1 cellular context compared by ENCODE assay signal in genomic region chr11:44613081-44613628, GRCh38.
TF ChIP-seq lines count a peak whose summit lies in the region.

No MANE protein-coding gene starts in this region.

TF ChIP-seq in H1, 55 proteins besides CTCF, POLR2A, EP300 and RAD21 (continued from another document):
- TF ChIP-seq CHD1 (IDR thresholded peaks at IDR 0.05; ENCODE audit: low read depth, low read length) (no peak), EGR1 (IDR thresholded peaks at IDR 0.05; ENCODE audit: borderline replicate concordance, low read depth, low read length) (no peak), CEBPB (IDR thresholded peaks at IDR 0.05; ENCODE audit: low read depth, low read length) (no peak)
